Comparison of ENCODE assay signal across 8 cellular contexts in genomic region chr6:44072959-44073611, GRCh38. TPM values are rescaled to one million over a fixed set of nuclear protein-coding genes. Genes with fewer than 3 reads are reported as not detected.
A peak's percentile ranks its signal among the peaks of the same experiment; 100 is the strongest.
DNase-seq lines count a peak whose midpoint lies in the region; ATAC-seq, FAIRE-seq and TF ChIP-seq lines count a peak whose summit lies in the region.

No MANE protein-coding gene starts in this region.

- H3K9ac ChIP-seq in adipocyte (ENCODE audit: low read length) (peak overlapping the region; percentile 79), skeletal muscle satellite cell (ENCODE audit: low read depth, low read length) (peak overlapping the region; percentile 81)

- FAIRE-seq in RCC 7860 (lab: Jason Lieb, UNC), result no peak

- peak; percentile 61 for DNase-seq in RCC 7860 (ENCODE audit: low spot score)
- peak; percentile 97 for DNase-seq in adipocyte (ENCODE audit: low read depth)
- peak; percentile 96 for DNase-seq in hepatocyte (ENCODE audit: low spot score)
- DNase-seq in NCI-H748 treated with DMSO at 0.1 percent for 48 hours (lab: John Stamatoyannopoulos, UW), result no peak
- no peak for DNase-seq in NCI-H2029 treated with DMSO at 0.1 percent for 48 hours (lab: John Stamatoyannopoulos, UW)

- no peaks in the 10 kb centered on the region for H3K79me2 ChIP-seq in hepatocyte

- peak; percentile 52 for ATAC-seq in HG02610 (IDR thresholded peaks at IDR 0.05; ENCODE audit: unreplicated experiment)

- peak overlapping the region; percentile 84 for H3K4me2 ChIP-seq in hepatocyte
- peak overlapping the region; percentile 94 for H3K4me2 ChIP-seq in skeletal muscle satellite cell (ENCODE audit: low read length)

- H3K36me3 ChIP-seq in adipocyte (ENCODE audit: control insufficient read depth, insufficient read depth, low read length, severe bottlenecking) (no peaks in the 10 kb centered on the region), hepatocyte (replicated peaks; ENCODE audit: insufficient read depth, low read depth) (no peaks in the 10 kb centered on the region), skeletal muscle satellite cell (ENCODE audit: insufficient read depth, low read length) (no peaks in the 10 kb centered on the region)

- H3K4me1 ChIP-seq in adipocyte (ENCODE audit: control insufficient read depth, insufficient read depth, low read length) (peaks cover 30% of the 10 kb centered on the region), hepatocyte (ENCODE audit: insufficient read depth) (peaks cover 35% of the 10 kb centered on the region), skeletal muscle satellite cell (ENCODE audit: control insufficient read depth, insufficient read depth, low read length) (peaks cover 38% of the 10 kb centered on the region)

- peak overlapping the region; percentile 81 for H3K4me3 ChIP-seq in adipocyte (ENCODE audit: low read length)
- peak overlapping the region; percentile 56 for H3K4me3 ChIP-seq in hepatocyte
- peak overlapping the region; percentile 73 for H3K4me3 ChIP-seq in skeletal muscle satellite cell (ENCODE audit: low read length)

- no peaks in the 10 kb centered on the region for H3K27me3 ChIP-seq in adipocyte (replicated peaks; ENCODE audit: control insufficient read depth, insufficient read depth, low read length)
- H3K27me3 ChIP-seq in hepatocyte, result no peaks in the 10 kb centered on the region
- H3K27me3 ChIP-seq in skeletal muscle satellite cell (ENCODE audit: control insufficient read depth, insufficient read depth, low read length), result no peaks in the 10 kb centered on the region

- no peaks in the 10 kb centered on the region for H3K9me3 ChIP-seq in adipocyte (ENCODE audit: control insufficient read depth, low read length)
- H3K9me3 ChIP-seq in hepatocyte (ENCODE audit: low read depth), result no peaks in the 10 kb centered on the region
- H3K9me3 ChIP-seq in skeletal muscle satellite cell (replicated peaks; ENCODE audit: low read length), result no peaks in the 10 kb centered on the region

- no peaks in the 10 kb centered on the region for H3K9me2 ChIP-seq in hepatocyte (replicated peaks; ENCODE audit: insufficient read depth)

- 5% methylated on average over 33 of the region's 55 CpGs for WGBS in hepatocyte (ENCODE audit: low lambda C conversion rate, missing lambda C conversion rate)

- peak; percentile 49 for TF ChIP-seq POLR2A in GM10847 (IDR thresholded peaks at IDR 0.05; ENCODE audit: extremely low read depth, insufficient read length)

- TF ChIP-seq CTCF in hepatocyte (IDR thresholded peaks at IDR 0.05; ENCODE audit: poor library complexity), result no peak

- H3K27ac ChIP-seq in hepatocyte, result peak overlapping the region; percentile 90

- no peaks in the 10 kb centered on the region for H4K20me1 ChIP-seq in hepatocyte (ENCODE audit: insufficient read depth, poor library complexity, severe bottlenecking)

- peak overlapping the region; percentile 43 for H2AFZ ChIP-seq in hepatocyte

RNA-seq across cellular contexts. Expression of gene MRPL14, which starts 54.2 kb away (rescaled TPM):
- 58.3 and 64.3 TPM in 2 replicates for total RNA-seq in hepatocyte
- 106 and 124 TPM in 2 replicates for polyA plus RNA-seq in hepatocyte
- total RNA-seq in skeletal muscle satellite cell (2012; rRNA removed), result 50.2 and 58.1 TPM in 2 replicates

RNA-seq across cellular contexts. Expression of gene TMEM63B, which starts 54.3 kb away (rescaled TPM):
- total RNA-seq in hepatocyte, result 31.8 and 43.5 TPM in 2 replicates
- polyA plus RNA-seq in hepatocyte, result 28.7 and 31.4 TPM in 2 replicates
- 17.7 and 25.1 TPM in 2 replicates for total RNA-seq in skeletal muscle satellite cell (2012; rRNA removed)

Comparison
In these comparisons a context has a peak if more than half of its experiments do, and no peak if none do; other contexts are left out.
1. DNase-seq: peak in RCC 7860 (single experiment), adipocyte (single experiment) and hepatocyte (single experiment); none in NCI-H748 treated with DMSO at 0.1 percent for 48 hours (single experiment) and NCI-H2029 treated with DMSO at 0.1 percent for 48 hours (single experiment).
2. Peak in every context shown above with its lines, with median percentiles within 50 percentile points of each other: H3K4me3 ChIP-seq.